9 cellular contexts compared by ENCODE assay signal in genomic region chr17:40358323-40359038, GRCh38. TPM values are rescaled to one million over a fixed set of nuclear protein-coding genes. Genes with fewer than 3 reads are reported as not detected.
DNase-seq lines count a peak whose midpoint lies in the region; ATAC-seq, FAIRE-seq and TF ChIP-seq lines count a peak whose summit lies in the region.
"Had no signal": no experiment of that assay in that cellular context is flagged by ENCODE, and none has a peak within 500 bp of the region (broad histone marks: within the 10 kb centered on the region; RNA-seq: fewer than 3 reads in every experiment).

No MANE protein-coding gene starts in this region.

- peaks cover 2% of the 10 kb centered on the region for H3K27me3 Mint-ChIP-seq in activated naive CD4-positive, alpha-beta T cell treated with anti-CD3 and anti-CD28 coated beads, Interleukin-2, amount 50 U/mL, for 24 hours
- H3K27me3 Mint-ChIP-seq in type B pancreatic cell: peaks cover 18% of the 10 kb centered on the region

- ATAC-seq in pancreas (peak; percentile 66 to 82 (median 76)), GM18505 (IDR thresholded peaks at IDR 0.05; ENCODE audit: unreplicated experiment) (no peak)

- no peaks in the 10 kb centered on the region for H3K9me3 Mint-ChIP-seq in activated naive CD4-positive, alpha-beta T cell treated with anti-CD3 and anti-CD28 coated beads, Interleukin-2, amount 50 U/mL, for 24 hours
- no peaks in the 10 kb centered on the region for H3K9me3 Mint-ChIP-seq in type B pancreatic cell

- intact Hi-C loops in pancreas (cut with DNase I): no loop called here

- no peaks in the 10 kb centered on the region for H3K27me3 ChIP-seq in pancreas

- TF ChIP-seq CTCF in GM12865 (IDR thresholded peaks at IDR 0.05; ENCODE audit: insufficient read depth, low read depth, low read length, missing control alignments): peak; percentile 91
- peak; percentile 87 to 98 (median 96) for TF ChIP-seq CTCF in pancreas (IDR thresholded peaks at IDR 0.05)
- peak; percentile 99 for TF ChIP-seq CTCF in type B pancreatic cell (conservative IDR thresholded peaks at IDR 0.05)

- H3K4me3 ChIP-seq in GM12865 (ENCODE audit: low read depth, low read length): no peak overlapping the region
- peak overlapping the region in 1 of 4 donors; percentile 12 for H3K4me3 ChIP-seq in pancreas

- peaks cover 16% of the 10 kb centered on the region for H3K4me1 Mint-ChIP-seq in activated naive CD4-positive, alpha-beta T cell treated with anti-CD3 and anti-CD28 coated beads, Interleukin-2, amount 50 U/mL, for 24 hours
- peaks cover 25% of the 10 kb centered on the region for H3K4me1 Mint-ChIP-seq in type B pancreatic cell (ENCODE audit: unreplicated experiment)

- H3K9me3 ChIP-seq in pancreas: no peaks in the 10 kb centered on the region

- H3K4me1 ChIP-seq in pancreas: peaks cover 0 to 3% (median 0%) of the 10 kb centered on the region in 3 donors

- H3K4me3 Mint-ChIP-seq in activated naive CD4-positive, alpha-beta T cell treated with anti-CD3 and anti-CD28 coated beads, Interleukin-2, amount 50 U/mL, for 24 hours: peak overlapping the region; percentile 47
- H3K4me3 Mint-ChIP-seq in type B pancreatic cell: peak overlapping the region; percentile 63

- DNase-seq in GM12865 (ENCODE audit: low read depth) (peak; percentile 88), NCI-H1092 treated with DMSO at 0.1 percent for 48 hours (lab: John Stamatoyannopoulos, UW) (peak; percentile 75), SW 1271 (lab: John Stamatoyannopoulos, UW) (peak; percentile 39 to 78), germinal center (ENCODE audit: low spot score) (peak; percentile 88), pancreas (peak; percentile 73 to 98 (median 88)), type B pancreatic cell (ENCODE audit: extremely low spot score, unreplicated experiment) (peak; percentile 94)

- whole genome bisulfite sequencing in pancreas, 2 donors: 9% methylated on average over 17 of the region's 17 CpGs

- H3K36me3 Mint-ChIP-seq in activated naive CD4-positive, alpha-beta T cell treated with anti-CD3 and anti-CD28 coated beads, Interleukin-2, amount 50 U/mL, for 24 hours: peaks cover 4% of the 10 kb centered on the region
- no peaks in the 10 kb centered on the region for H3K36me3 Mint-ChIP-seq in type B pancreatic cell

- FAIRE-seq in pancreas (lab: Jason Lieb, UNC): peak; percentile 83

- peak overlapping the region; percentile 6 for H3K27ac Mint-ChIP-seq in activated naive CD4-positive, alpha-beta T cell treated with anti-CD3 and anti-CD28 coated beads, Interleukin-2, amount 50 U/mL, for 24 hours
- peak overlapping the region; percentile 39 for H3K27ac Mint-ChIP-seq in type B pancreatic cell

- TF ChIP-seq POLR2A in GM18505 (IDR thresholded peaks at IDR 0.05; ENCODE audit: borderline replicate concordance, extremely low read depth, insufficient read depth, insufficient read length): no peak

- no peak overlapping the region for H3K27ac ChIP-seq in pancreas

- H3K36me3 ChIP-seq in pancreas: no peaks in the 10 kb centered on the region

RNA-seq across cellular contexts. Expression of gene GJD3, which starts 6.1 kb away (rescaled TPM):
- under 1 TPM in 5 of 6 donors, not detected in 1; 0.19 to 0.67 (median 0.40) TPM for total RNA-seq in pancreas
- polyA plus RNA-seq in pancreas: under 1 TPM in 1 of 2 donors, not detected in 1; 0.09 TPM
- 0.36 and 0.43 TPM in 2 replicates for total RNA-seq in type B pancreatic cell (ENCODE audit: low replicate concordance)
- total RNA-seq: temporal lobe had no signal

RNA-seq across cellular contexts. Expression of gene RARA, which starts 49.5 kb away (rescaled TPM):
- total RNA-seq in pancreas (10 to 100 TPM in 3 of 6 donors, 1 to 10 TPM in 3; 6.8 to 19.7 (median 10.1) TPM), type B pancreatic cell (ENCODE audit: low replicate concordance) (23.8 and 34.3 TPM in 2 replicates)
- 10 to 100 TPM; 14.7 to 15.0 TPM for polyA plus RNA-seq in pancreas

RNA-seq across cellular contexts. Expression of gene TOP2A, which starts 59.2 kb away (rescaled TPM):
- total RNA-seq in pancreas: 1 to 10 TPM in 3 of 6 donors, under 1 TPM in 3; 0.19 to 4.4 (median 1.2) TPM
- under 1 TPM; 0.42 to 0.76 TPM for polyA plus RNA-seq in pancreas
- 65.8 and 248 TPM in 2 replicates for total RNA-seq in type B pancreatic cell (ENCODE audit: low replicate concordance)

Comparison
In these comparisons a context has a peak if more than half of its experiments do, and no peak if none do; other contexts are left out.
1. RNA of gene TOP2A, which starts 59.2 kb away (total RNA-seq): 65.8 to 248 TPM in type B pancreatic cell; 0.19 to 4.4 TPM in pancreas; every median in the first group is over 10 times any median in the second.
2. Peak in every context shown above with its lines, with median percentiles within 50 percentile points of each other: DNase-seq and CTCF ChIP-seq.